25 cellular contexts compared by ENCODE assay signal in the genomic region with DNA sequence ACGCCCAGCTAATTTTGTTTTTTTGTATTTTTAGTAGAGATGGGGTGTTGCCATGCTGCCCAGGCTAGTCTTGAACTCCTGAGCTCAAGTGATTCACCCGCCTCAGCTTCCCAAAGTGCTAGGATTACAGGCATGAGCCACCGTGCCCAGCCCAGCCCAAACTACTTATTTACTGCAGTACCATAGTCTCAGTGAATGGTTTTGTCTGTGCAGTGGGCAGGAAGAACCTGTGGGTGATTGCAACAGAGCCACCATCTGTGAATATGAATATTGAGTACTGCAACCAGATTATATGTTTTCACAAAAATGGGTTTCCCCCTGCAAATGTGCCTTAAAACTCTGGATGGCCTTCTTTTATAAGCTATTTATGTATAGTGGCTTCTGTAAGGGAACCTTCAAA.
"Had no signal": no experiment of that assay in that cellular context is flagged by ENCODE, and none has a peak within 500 bp of the region (broad histone marks: within the 10 kb centered on the region; RNA-seq: fewer than 3 reads in every experiment).

No MANE protein-coding gene starts in this region.

- DNase-seq: effector CD4-positive, alpha-beta T cell; foreskin fibroblast; gastrocnemius medialis; heart left ventricle; kidney; mucosa of descending colon; naive B cell; nephron progenitor cell; pancreas; right lobe of liver; small intestine; stimulated activated CD4-positive, alpha-beta T cell treated with anti-CD3 and anti-CD28 coated beads, Interleukin-15, amount 100 ng/mL, for 24 hours; stimulated activated CD4-positive, alpha-beta T cell treated with anti-CD3 and anti-CD28 coated beads, Interleukin-2, amount 100 ng/mL, for 48 hours; stimulated activated naive CD4-positive, alpha-beta T cell; stimulated activated naive CD8-positive, alpha-beta T cell treated with anti-CD3 and anti-CD28 coated beads, Interleukin-15, amount 100 ng/mL, for 72 hours; trophoblast cell had no signal

- H3K27me3 ChIP-seq: dorsolateral prefrontal cortex, gastrocnemius medialis, heart left ventricle, hepatocyte, pancreas, right lobe of liver, suprapubic skin, vagina had no signal

- H3K4me3 Mint-ChIP-seq: memory B cell; nephron progenitor cell; stimulated activated naive CD8-positive, alpha-beta T cell treated with anti-CD3 and anti-CD28 coated beads, Interleukin-15, amount 100 ng/mL, for 72 hours had no signal

- ATAC-seq: gastrocnemius medialis; heart left ventricle; left lobe of liver; mucosa of descending colon; pancreas; right lobe of liver; stimulated activated naive CD8-positive, alpha-beta T cell treated with anti-CD3 and anti-CD28 coated beads, Interleukin-15, amount 100 ng/mL, for 72 hours had no signal

- H3K27ac Mint-ChIP-seq: memory B cell, nephron progenitor cell, progenitor cell of endocrine pancreas had no signal

- H3K4me3 ChIP-seq: dorsolateral prefrontal cortex, gastrocnemius medialis, heart left ventricle, hepatocyte, lung, mucosa of descending colon, pancreas, right lobe of liver, suprapubic skin, vagina had no signal

- H3K9me3 Mint-ChIP-seq: memory B cell; naive B cell; nephron progenitor cell; stimulated activated naive CD8-positive, alpha-beta T cell treated with anti-CD3 and anti-CD28 coated beads, Interleukin-15, amount 100 ng/mL, for 72 hours had no signal

- FAIRE-seq: colon, kidney, pancreas, small intestine had no signal

- H3K9me3 ChIP-seq: gastrocnemius medialis, heart left ventricle, mucosa of descending colon, pancreas, right lobe of liver, suprapubic skin, vagina had no signal
